Comparison of ENCODE assay signal across 1 cellular context in the genomic region with DNA sequence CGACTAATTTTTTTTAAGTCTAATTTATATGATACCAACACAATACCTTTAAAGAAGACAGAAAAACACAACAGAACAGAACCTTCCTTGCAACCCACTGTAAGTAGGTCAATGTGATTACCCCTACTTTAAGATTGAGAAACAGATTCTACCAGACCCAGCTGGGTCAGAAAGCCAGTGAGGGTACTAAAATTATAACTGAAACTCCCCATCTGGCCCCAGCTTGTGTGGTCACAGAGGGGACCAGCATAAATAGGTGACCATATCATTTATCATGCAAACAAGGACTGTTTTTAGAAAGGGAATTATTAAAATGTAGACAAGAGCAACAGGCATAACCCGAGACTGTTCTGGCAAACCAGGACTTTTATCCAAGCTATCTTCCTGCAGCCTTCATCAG.
TF ChIP-seq lines count a peak whose summit lies in the region.

No MANE protein-coding gene starts in this region.

TF ChIP-seq in IMR-90, 13 proteins besides CTCF, POLR2A, EP300 and RAD21 (continued from another document):
- TF ChIP-seq, protein P1, sequence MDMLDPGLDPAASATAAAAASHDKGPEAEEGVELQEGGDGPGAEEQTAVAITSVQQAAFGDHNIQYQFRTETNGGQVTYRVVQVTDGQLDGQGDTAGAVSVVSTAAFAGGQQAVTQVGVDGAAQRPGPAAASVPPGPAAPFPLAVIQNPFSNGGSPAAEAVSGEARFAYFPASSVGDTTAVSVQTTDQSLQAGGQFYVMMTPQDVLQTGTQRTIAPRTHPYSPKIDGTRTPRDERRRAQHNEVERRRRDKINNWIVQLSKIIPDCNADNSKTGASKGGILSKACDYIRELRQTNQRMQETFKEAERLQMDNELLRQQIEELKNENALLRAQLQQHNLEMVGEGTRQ (IDR thresholded peaks at IDR 0.05; ENCODE audit: low read depth, low read length), result no peak
- TF ChIP-seq RFX5 (IDR thresholded peaks at IDR 0.05; ENCODE audit: low read depth, low read length) (no peak), MXI1 (IDR thresholded peaks at IDR 0.05; ENCODE audit: borderline replicate concordance, low read depth, low read length) (no peak), RCOR1 (IDR thresholded peaks at IDR 0.05; ENCODE audit: insufficient replicate concordance, low read length) (no peak), BHLHE40 (IDR thresholded peaks at IDR 0.05; ENCODE audit: low read depth, low read length) (no peak), NFE2L2 (IDR thresholded peaks at IDR 0.05; ENCODE audit: low read depth, low read length) (no peak), CEBPB (IDR thresholded peaks at IDR 0.05; ENCODE audit: low read depth, low read length) (no peak), MAFK (IDR thresholded peaks at IDR 0.05; ENCODE audit: low read depth, low read length) (no peak), FOS (IDR thresholded peaks at IDR 0.05; ENCODE audit: low read depth, low read length) (no peak), SMC3 (IDR thresholded peaks at IDR 0.05; ENCODE audit: low read depth, low read length) (no peak)
